8 cellular contexts compared by ENCODE assay signal in genomic region chr21:32728455-32729237, GRCh38. TPM values are rescaled to one million over a fixed set of nuclear protein-coding genes. Genes with fewer than 3 reads are reported as not detected.
DNase-seq lines count a peak whose midpoint lies in the region; TF ChIP-seq lines count a peak whose summit lies in the region.

No MANE protein-coding gene starts in this region.

- peaks cover 3% of the 10 kb centered on the region; the same call in 1 of the 2 replicates for H3K4me1 ChIP-seq in HUES6 (ENCODE audit: control insufficient read depth, insufficient read depth, low read length)
- H3K4me1 ChIP-seq in adrenal gland (replicated peaks in 1 of 2): peaks cover 0 to 17% of the 10 kb centered on the region in 2 donors
- H3K4me1 ChIP-seq in liver (ENCODE audit: control insufficient read depth in 4 of 4, insufficient read depth in 4 of 4, low read length in 3 of 4): peaks cover 0 to 15% (median 14%) of the 10 kb centered on the region in 4 donors
- H3K4me1 ChIP-seq in thyroid gland: peaks cover 12 to 18% of the 10 kb centered on the region in 2 donors

- H3K9ac ChIP-seq in HUES6 (ENCODE audit: low read length): peak overlapping the region; percentile 34
- peak overlapping the region in 1 of 2 donors; percentile 50 for H3K9ac ChIP-seq in liver (ENCODE audit: low read depth in 1 of 2, low read length in 2 of 2)

- H3K27ac ChIP-seq in HUES6 (ENCODE audit: low read depth, low read length) (no peak overlapping the region), adrenal gland (peak overlapping the region; percentile 75 to 97 (median 93)), liver (ENCODE audit: low read depth in 1 of 2, low read length in 2 of 2) (peak overlapping the region; percentile 81 to 89), thyroid gland (peak overlapping the region; percentile 80 to 89 (median 83))

- H3K27me3 ChIP-seq in HUES6 (ENCODE audit: control insufficient read depth, insufficient read depth, low read length) (no peaks in the 10 kb centered on the region), adrenal gland (no peaks in the 10 kb centered on the region), liver (ENCODE audit: control insufficient read depth in 4 of 4, insufficient read depth in 4 of 4, low read length in 3 of 4) (no peaks in the 10 kb centered on the region), thyroid gland (no peaks in the 10 kb centered on the region)

- H3K9me3 ChIP-seq in HUES6 (ENCODE audit: control insufficient read depth, insufficient read depth, low read depth, low read length) (no peaks in the 10 kb centered on the region), adrenal gland (replicated peaks in 1 of 3) (no peaks in the 10 kb centered on the region), liver (ENCODE audit: control insufficient read depth in 4 of 4, low read length in 3 of 4) (no peaks in the 10 kb centered on the region), thyroid gland (no peaks in the 10 kb centered on the region)

- TF ChIP-seq POLR2A in adrenal gland (IDR thresholded peaks at IDR 0.05): no peak
- TF ChIP-seq POLR2A in thyroid gland (IDR thresholded peaks at IDR 0.05): no peak

- peaks cover 11% of the 10 kb centered on the region for H3K36me3 ChIP-seq in HUES6 (ENCODE audit: control insufficient read depth, insufficient read depth, low read length)
- no peaks in the 10 kb centered on the region for H3K36me3 ChIP-seq in adrenal gland (replicated peaks in 1 of 2)
- H3K36me3 ChIP-seq in liver (ENCODE audit: control insufficient read depth in 4 of 4, insufficient read depth in 3 of 4, low read depth in 1 of 4, low read length in 3 of 4): peaks cover 0 to 2% (median 0%) of the 10 kb centered on the region in 4 donors
- peaks cover 0 to 3% of the 10 kb centered on the region in 2 donors for H3K36me3 ChIP-seq in thyroid gland

- TF ChIP-seq RAD21 in liver (IDR thresholded peaks at IDR 0.05): no peak

- 12 to 17% (median 15%) methylated on average over 12 to 16 of the region's 16 CpGs for WGBS in adrenal gland, 4 donors
- 18% methylated on average over 16 of the region's 16 CpGs for WGBS in liver
- WGBS in thyroid gland, 2 donors: 11 to 13% methylated on average over 16 of the region's 16 CpGs

- intact Hi-C loops in adrenal gland (cut with DNase I): no loop called here
- intact Hi-C loops in thyroid gland (cut with DNase I): no loop called here

- TF ChIP-seq CTCF in adrenal gland (IDR thresholded peaks at IDR 0.05): no peak
- no peak for TF ChIP-seq CTCF in liver (IDR thresholded peaks at IDR 0.05; ENCODE audit: low read depth, low read length, missing input control)
- TF ChIP-seq CTCF in thyroid gland (IDR thresholded peaks at IDR 0.05): no peak

- DNase-seq in NCI-H2171 treated with DMSO at 0.1 percent for 48 hours (lab: John Stamatoyannopoulos, UW) (peak; percentile 61), NCI-H2171 (lab: John Stamatoyannopoulos, UW) (no peak), adrenal gland (no peak), thyroid gland (no peak), dermis blood vessel endothelial cell (no peak)
- DNase-seq in central memory CD4-positive, alpha-beta T cell: no peak

- peak overlapping the region; percentile 95 for H3K4me3 ChIP-seq in HUES6 (ENCODE audit: low read depth, low read length)
- H3K4me3 ChIP-seq in adrenal gland: peak overlapping the region; percentile 73 to 91 (median 78)
- H3K4me3 ChIP-seq in liver (ENCODE audit: low read depth in 1 of 3, low read length in 3 of 3): peak overlapping the region; percentile 71 to 93 (median 83)
- H3K4me3 ChIP-seq in thyroid gland (replicated peaks in 1 of 3): peak overlapping the region; percentile 70 to 94 (median 92)

TF ChIP-seq in liver, 16 proteins besides CTCF, POLR2A, EP300 and RAD21:
- TF ChIP-seq REST (IDR thresholded peaks at IDR 0.05): peak; percentile 95
- no peak for TF ChIP-seq RXRA (IDR thresholded peaks at IDR 0.05)
- TF ChIP-seq EGR1 (IDR thresholded peaks at IDR 0.05; ENCODE audit: low read depth in 2 of 2): no peak
- no peak for TF ChIP-seq ATF3 (IDR thresholded peaks at IDR 0.05)

RNA-seq across cellular contexts. Expression of gene SYNJ1, which starts 0.8 kb away (rescaled TPM):
- total RNA-seq in adrenal gland (10 to 100 TPM in 5 of 8 donors, 1 to 10 TPM in 3; 7.7 to 19.4 (median 12.6) TPM), liver (1 to 10 TPM; 6.2 to 7.2 TPM), thyroid gland (10 to 100 TPM; 16.1 to 21.7 (median 17.7) TPM), dermis blood vessel endothelial cell (11.4 and 23.5 TPM in 2 replicates)
- polyA plus RNA-seq in adrenal gland (10 to 100 TPM in 1 of 3 donors, 1 to 10 TPM in 2; 5.0 to 15.6 (median 9.7) TPM), liver (1 to 10 TPM; 2.5 to 3.9 TPM)

RNA-seq across cellular contexts. Expression of gene PAXBP1, which starts 42.9 kb away (rescaled TPM):
- total RNA-seq in adrenal gland (10 to 100 TPM in 7 of 8 donors, 1 to 10 TPM in 1; 7.7 to 37.6 (median 21.0) TPM), liver (10 to 100 TPM; 14.0 to 36.9 TPM), thyroid gland (10 to 100 TPM; 53.1 to 95.1 (median 70.6) TPM), dermis blood vessel endothelial cell (24.4 and 36.2 TPM in 2 replicates)
- polyA plus RNA-seq in adrenal gland (10 to 100 TPM; 19.6 to 41.1 (median 36.2) TPM), liver (10 to 100 TPM in 1 of 2 donors, 1 to 10 TPM in 1; 4.6 to 11.9 TPM)
